In the genomic region with DNA sequence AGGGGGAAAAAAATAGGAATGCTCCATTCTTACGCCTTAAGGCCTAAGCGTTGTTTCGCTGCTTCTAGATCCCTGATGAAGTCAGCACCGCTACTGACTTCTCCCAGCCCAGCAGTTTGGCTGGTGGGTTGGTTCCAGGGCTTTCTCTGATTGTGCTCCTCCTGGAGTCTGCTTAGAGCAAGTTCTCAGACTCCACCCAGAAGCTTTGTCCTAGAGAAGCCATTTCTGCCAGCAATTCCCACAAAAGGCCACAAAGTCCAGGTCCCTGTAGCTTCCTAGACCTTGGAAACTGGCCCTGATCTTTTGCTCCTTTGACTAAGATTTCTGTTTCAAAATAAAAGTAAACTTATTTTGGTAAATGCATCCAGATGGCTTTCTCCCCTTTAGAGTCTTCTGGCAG, we compare ENCODE assay signal across 19 cellular contexts.
DNase-seq lines count a peak whose midpoint lies in the region; ATAC-seq and TF ChIP-seq lines count a peak whose summit lies in the region.
"Had no signal": no experiment of that assay in that cellular context is flagged by ENCODE, and none has a peak within 500 bp of the region (broad histone marks: within the 10 kb centered on the region; RNA-seq: fewer than 3 reads in every experiment).

No MANE protein-coding gene starts in this region.

- no peak overlapping the region for H3K4me3 ChIP-seq in right atrium auricular region
- H3K4me3 ChIP-seq: ascending aorta, PC-9, prostate gland had no signal

- H3K4me1 ChIP-seq in right atrium auricular region: peaks cover 0 to 7% of the 10 kb centered on the region in 2 donors
- H3K4me1 ChIP-seq: ascending aorta, prostate gland had no signal

- no peaks in the 10 kb centered on the region for H3K27me3 ChIP-seq in right atrium auricular region
- H3K27me3 ChIP-seq: ascending aorta had no signal

- TF ChIP-seq CTCF in right atrium auricular region (IDR thresholded peaks at IDR 0.05): no peak

- H3K36me3 ChIP-seq in right atrium auricular region: no peaks in the 10 kb centered on the region
- H3K36me3 ChIP-seq: ascending aorta, prostate gland had no signal

- no peaks in the 10 kb centered on the region for H3K9me3 ChIP-seq in right atrium auricular region
- H3K9me3 ChIP-seq: ascending aorta, prostate gland had no signal

- peak overlapping the region in 1 of 2 donors; percentile 37 for H3K27ac ChIP-seq in right atrium auricular region
- H3K27ac ChIP-seq: ascending aorta, C4-2B, PC-9, prostate gland had no signal

- ATAC-seq in HG02840 (IDR thresholded peaks at IDR 0.05; ENCODE audit: low FRiP score, unreplicated experiment): no peak
- ATAC-seq: activated CD4-positive, alpha-beta T cell treated with anti-CD3 and anti-CD28 coated beads for 36 hours; T-helper 17 cell had no signal

- peak; percentile 46 for DNase-seq in GM04504 (ENCODE audit: low read depth)
- DNase-seq in dermis blood vessel endothelial cell: peak; percentile 45
- peak; percentile 80 for DNase-seq in right atrium auricular region (ENCODE audit: low spot score)
- DNase-seq in stromal cell of bone marrow (ENCODE audit: low read depth): peak; percentile 91
- DNase-seq in glomerular visceral epithelial cell (ENCODE audit: extremely low spot score): no peak
- no peak for DNase-seq in MV-4-11 (lab: John Stamatoyannopoulos, UW)
- DNase-seq in epidermal melanocyte (ENCODE audit: insufficient read length, low spot score): no peak
- DNase-seq: activated CD4-positive, alpha-beta T cell treated with anti-CD3 and anti-CD28 coated beads for 36 hours; activated T-cell treated with anti-CD3 and anti-CD28 coated beads, Interleukin-2, amount 50 U/mL, for 48 hours; effector CD4-positive, alpha-beta T cell; Karpas-422; NCI-H1694; PC-9; stimulated activated CD4-positive, alpha-beta T cell treated with anti-CD3 and anti-CD28 coated beads, Interleukin-1b, Interleukin-23, amount 100 ng/mL, for 48 hours; T-helper 17 cell had no signal

Comparison
In these comparisons a context has a peak if more than half of its experiments do, and no peak if none do; other contexts are left out.
1. DNase-seq: peak in GM04504 (single experiment), dermis blood vessel endothelial cell (single experiment), right atrium auricular region (single experiment) and stromal cell of bone marrow (single experiment); none in glomerular visceral epithelial cell (single experiment), MV-4-11 (single experiment) and epidermal melanocyte (single experiment).